Comparison of ENCODE assay signal across 8 cellular contexts in the genomic region with DNA sequence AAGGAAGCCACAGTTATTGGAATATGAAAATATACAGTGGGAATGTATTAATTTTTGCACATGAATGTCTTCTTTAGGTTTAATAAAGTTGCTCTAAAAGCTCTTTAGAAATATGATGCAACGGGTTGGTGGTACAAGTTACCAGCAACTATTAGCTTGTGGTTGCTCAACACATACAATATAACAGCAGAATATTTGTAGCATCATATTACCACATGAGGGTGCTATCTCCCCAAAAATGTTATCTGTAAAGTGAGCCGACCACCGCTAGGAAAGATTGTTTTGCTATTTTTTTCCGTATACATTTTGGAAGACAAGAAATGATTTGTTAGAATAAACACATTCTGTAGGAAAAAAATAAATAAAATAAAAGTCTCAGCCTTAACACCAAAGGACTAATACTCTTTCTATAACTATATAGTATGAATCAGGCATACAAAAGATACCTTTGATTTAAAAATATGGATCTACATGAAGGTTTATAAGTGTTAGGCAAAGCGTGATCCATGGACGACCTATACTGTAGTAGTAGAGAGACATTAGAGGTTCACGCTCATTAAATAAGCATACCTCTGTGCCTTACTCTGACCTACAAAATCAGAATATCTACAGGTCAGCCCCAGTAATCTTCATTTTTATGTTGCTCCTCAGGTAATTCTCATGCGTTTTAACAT.
A peak's percentile ranks its signal among the peaks of the same experiment; 100 is the strongest.
DNase-seq lines count a peak whose midpoint lies in the region; ATAC-seq and TF ChIP-seq lines count a peak whose summit lies in the region.

No MANE protein-coding gene starts in this region.

- no peak overlapping the region for H3K4me3 ChIP-seq in heart left ventricle
- no peak overlapping the region for H3K4me3 ChIP-seq in breast epithelium
- no peak overlapping the region for H3K4me3 ChIP-seq in lung

- H3K36me3 ChIP-seq in heart left ventricle (no peaks in the 10 kb centered on the region), breast epithelium (no peaks in the 10 kb centered on the region), lung (ENCODE audit: control insufficient read depth in 2 of 2, insufficient read depth in 2 of 2, low read length in 2 of 2) (no peaks in the 10 kb centered on the region)

- WGBS in heart left ventricle, 4 donors = 30 to 34% (median 33%) methylated on average over 8 of the region's 8 CpGs
- WGBS in lung, 2 donors = 29 to 41% methylated on average over 8 of the region's 8 CpGs

- DNase-seq in heart left ventricle = no peak
- no peak for DNase-seq in Right ventricle myocardium superior
- peak; percentile 47 to 82 for DNase-seq in NCI-H446 (lab: John Stamatoyannopoulos, UW)
- DNase-seq in breast epithelium (ENCODE audit: low spot score in 2 of 2) = no peak
- no peak for DNase-seq in lung (ENCODE audit: low spot score)
- DNase-seq in stimulated activated CD4-positive, alpha-beta T cell treated with anti-CD3 and anti-CD28 coated beads, Interleukin-4, amount 100 ng/mL, for 1 hour = no peak
- DNase-seq in activated CD4-positive, CD25-positive, alpha-beta regulatory T cell (lab: John Stamatoyannopoulos, UW) = no peak

- H3K27me3 ChIP-seq in heart left ventricle (no peaks in the 10 kb centered on the region), breast epithelium (no peaks in the 10 kb centered on the region), lung (ENCODE audit: control insufficient read depth, insufficient read depth) (no peaks in the 10 kb centered on the region)

- TF ChIP-seq CTCF in heart left ventricle (IDR thresholded peaks at IDR 0.05) (peak; percentile 31 to 63 (median 44)), breast epithelium (IDR thresholded peaks at IDR 0.05) (peak in 2 of 3 donors; percentile 50 to 66), lung (IDR thresholded peaks at IDR 0.05; ENCODE audit: control extremely low read depth, extremely low read depth) (peak; percentile 20)

- intact Hi-C loops in heart left ventricle (cut with DNase I) = loop anchor here in 4 of 10 donors (5.0 to 10.0 kb wide), 2 partner anchors 1178 to 1181 kb away; no protein-coding TSS in a partner anchor
- intact Hi-C loops in Right ventricle myocardium superior (cut with DNase I) = no loop called here
- intact Hi-C loops in breast epithelium (cut with DNase I; ENCODE audit: low total_unique reads) = no loop called here

- H3K4me1 ChIP-seq in heart left ventricle = no peaks in the 10 kb centered on the region
- no peaks in the 10 kb centered on the region for H3K4me1 ChIP-seq in breast epithelium
- no peaks in the 10 kb centered on the region for H3K4me1 ChIP-seq in lung (ENCODE audit: control insufficient read depth in 2 of 2, insufficient read depth in 2 of 2, low read length in 2 of 2)

- no peak for TF ChIP-seq POLR2A in heart left ventricle (IDR thresholded peaks at IDR 0.05)
- TF ChIP-seq POLR2A in breast epithelium (IDR thresholded peaks at IDR 0.05) = no peak

- H3K9me3 ChIP-seq in heart left ventricle (no peaks in the 10 kb centered on the region), breast epithelium (no peaks in the 10 kb centered on the region), lung (ENCODE audit: control insufficient read depth in 2 of 2, insufficient read depth in 1 of 2, low read length in 1 of 2) (no peaks in the 10 kb centered on the region)

- ATAC-seq in heart left ventricle (no peak), Right ventricle myocardium superior (ENCODE audit: poor library complexity) (no peak), HG03159 (IDR thresholded peaks at IDR 0.05; ENCODE audit: unreplicated experiment) (peak; percentile 85), lung (ENCODE audit: insufficient read depth, low FRiP score) (no peak)

- H3K27ac ChIP-seq in heart left ventricle (no peak overlapping the region), breast epithelium (no peak overlapping the region), lung (ENCODE audit: low read depth in 1 of 2, low read length in 1 of 2) (no peak overlapping the region)

Comparison
In these comparisons a context has a peak if more than half of its experiments do, and no peak if none do; other contexts are left out.
1. DNase-seq: peak in NCI-H446 (2 of 2); none in heart left ventricle (0 of 5), Right ventricle myocardium superior (single experiment), breast epithelium (0 of 2), lung (single experiment), stimulated activated CD4-positive, alpha-beta T cell treated with anti-CD3 and anti-CD28 coated beads, Interleukin-4, amount 100 ng/mL, for 1 hour (single experiment) and activated CD4-positive, CD25-positive, alpha-beta regulatory T cell (0 of 4).
2. Peak in every context shown above with its lines, with median percentiles within 50 percentile points of each other: CTCF ChIP-seq.